In the genomic region with DNA sequence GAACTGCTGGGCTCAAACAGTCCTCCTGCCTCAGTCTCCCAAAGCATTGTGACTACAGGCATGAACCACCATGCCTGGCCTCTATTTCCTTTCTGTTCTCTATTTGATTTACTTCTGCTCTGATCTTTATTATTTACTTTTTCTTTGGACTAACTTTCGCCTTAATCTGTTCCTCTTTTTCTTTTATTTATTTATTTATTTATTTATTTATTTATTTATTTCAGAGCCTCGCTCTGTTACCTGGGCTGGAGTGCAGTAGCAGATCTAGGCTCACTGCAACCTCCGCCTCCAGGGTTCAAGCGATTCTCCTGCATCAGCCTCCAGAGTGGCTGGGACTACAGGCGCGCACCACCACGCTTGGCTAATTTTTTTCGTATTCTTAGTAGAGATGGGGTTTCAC, we compare ENCODE assay signal across 1 cellular context.
A peak's percentile ranks its signal among the peaks of the same experiment; 100 is the strongest.
TF ChIP-seq lines count a peak whose summit lies in the region.

No MANE protein-coding gene starts in this region.

TF ChIP-seq in HEK293, 187 proteins besides CTCF, POLR2A, EP300 and RAD21 (continued from another document):
- TF ChIP-seq, protein P1, sequence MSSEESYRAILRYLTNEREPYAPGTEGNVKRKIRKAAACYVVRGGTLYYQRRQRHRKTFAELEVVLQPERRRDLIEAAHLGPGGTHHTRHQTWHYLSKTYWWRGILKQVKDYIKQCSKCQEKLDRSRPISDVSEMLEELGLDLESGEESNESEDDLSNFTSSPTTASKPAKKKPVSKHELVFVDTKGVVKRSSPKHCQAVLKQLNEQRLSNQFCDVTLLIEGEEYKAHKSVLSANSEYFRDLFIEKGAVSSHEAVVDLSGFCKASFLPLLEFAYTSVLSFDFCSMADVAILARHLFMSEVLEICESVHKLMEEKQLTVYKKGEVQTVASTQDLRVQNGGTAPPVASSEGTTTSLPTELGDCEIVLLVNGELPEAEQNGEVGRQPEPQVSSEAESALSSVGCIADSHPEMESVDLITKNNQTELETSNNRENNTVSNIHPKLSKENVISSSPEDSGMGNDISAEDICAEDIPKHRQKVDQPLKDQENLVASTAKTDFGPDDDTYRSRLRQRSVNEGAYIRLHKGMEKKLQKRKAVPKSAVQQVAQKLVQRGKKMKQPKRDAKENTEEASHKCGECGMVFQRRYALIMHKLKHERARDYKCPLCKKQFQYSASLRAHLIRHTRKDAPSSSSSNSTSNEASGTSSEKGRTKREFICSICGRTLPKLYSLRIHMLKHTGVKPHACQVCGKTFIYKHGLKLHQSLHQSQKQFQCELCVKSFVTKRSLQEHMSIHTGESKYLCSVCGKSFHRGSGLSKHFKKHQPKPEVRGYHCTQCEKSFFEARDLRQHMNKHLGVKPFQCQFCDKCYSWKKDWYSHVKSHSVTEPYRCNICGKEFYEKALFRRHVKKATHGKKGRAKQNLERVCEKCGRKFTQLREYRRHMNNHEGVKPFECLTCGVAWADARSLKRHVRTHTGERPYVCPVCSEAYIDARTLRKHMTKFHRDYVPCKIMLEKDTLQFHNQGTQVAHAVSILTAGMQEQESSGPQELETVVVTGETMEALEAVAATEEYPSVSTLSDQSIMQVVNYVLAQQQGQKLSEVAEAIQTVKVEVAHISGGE (tag by site-specific recombination; conservative IDR thresholded peaks at IDR 0.05; ENCODE audit: low read depth) = peak; percentile 50; the same call in 1 of the 2 replicates
- TF ChIP-seq ZFP41 (tag by site-specific recombination; IDR thresholded peaks at IDR 0.05; ENCODE audit: borderline replicate concordance) (no peak), ZNF654 (tag by site-specific recombination; IDR thresholded peaks at IDR 0.05; ENCODE audit: low read depth) (no peak), ZIC2 (tag by site-specific recombination; IDR thresholded peaks at IDR 0.05) (no peak), INSM2 (tag by site-specific recombination; IDR thresholded peaks at IDR 0.05) (no peak), ZFP69B (tag by site-specific recombination; IDR thresholded peaks at IDR 0.05) (no peak), ZBTB6 (tag by site-specific recombination; IDR thresholded peaks at IDR 0.05) (no peak), ZNF558 (tag by site-specific recombination; IDR thresholded peaks at IDR 0.05) (no peak), PBX3 (CRISPR knock-in tag; IDR thresholded peaks at IDR 0.05) (no peak), ZNF600 (tag by site-specific recombination; IDR thresholded peaks at IDR 0.05) (no peak), SP7 (tag by site-specific recombination; IDR thresholded peaks at IDR 0.05) (no peak), KLF9 (tag by site-specific recombination; IDR thresholded peaks at IDR 0.05; ENCODE audit: low read depth) (no peak), RBAK (tag by site-specific recombination; IDR thresholded peaks at IDR 0.05) (no peak), ZNF140 (tag by site-specific recombination; IDR thresholded peaks at IDR 0.05) (peak; percentile 48; the same call in 1 of the 2 replicates), ZNF843 (tag by site-specific recombination; IDR thresholded peaks at IDR 0.05) (no peak), ZNF561 (tag by site-specific recombination; IDR thresholded peaks at IDR 0.05; ENCODE audit: borderline replicate concordance) (no peak), ZNF394 (tag by site-specific recombination; IDR thresholded peaks at IDR 0.05; ENCODE audit: borderline replicate concordance) (peak; percentile 55; the same call in 1 of the 2 replicates), ZNF830 (tag by site-specific recombination; IDR thresholded peaks at IDR 0.05; ENCODE audit: low read depth) (no peak), ZNF596 (tag by site-specific recombination; IDR thresholded peaks at IDR 0.05) (no peak), ZNF610 (tag by site-specific recombination; IDR thresholded peaks at IDR 0.05; ENCODE audit: borderline replicate concordance) (no peak), ZNF623 (tag by site-specific recombination; IDR thresholded peaks at IDR 0.05) (peak; percentile 21; the same call in 1 of the 2 replicates), ZNF350 (tag by site-specific recombination; IDR thresholded peaks at IDR 0.05) (no peak)
- TF ChIP-seq, protein P2, sequence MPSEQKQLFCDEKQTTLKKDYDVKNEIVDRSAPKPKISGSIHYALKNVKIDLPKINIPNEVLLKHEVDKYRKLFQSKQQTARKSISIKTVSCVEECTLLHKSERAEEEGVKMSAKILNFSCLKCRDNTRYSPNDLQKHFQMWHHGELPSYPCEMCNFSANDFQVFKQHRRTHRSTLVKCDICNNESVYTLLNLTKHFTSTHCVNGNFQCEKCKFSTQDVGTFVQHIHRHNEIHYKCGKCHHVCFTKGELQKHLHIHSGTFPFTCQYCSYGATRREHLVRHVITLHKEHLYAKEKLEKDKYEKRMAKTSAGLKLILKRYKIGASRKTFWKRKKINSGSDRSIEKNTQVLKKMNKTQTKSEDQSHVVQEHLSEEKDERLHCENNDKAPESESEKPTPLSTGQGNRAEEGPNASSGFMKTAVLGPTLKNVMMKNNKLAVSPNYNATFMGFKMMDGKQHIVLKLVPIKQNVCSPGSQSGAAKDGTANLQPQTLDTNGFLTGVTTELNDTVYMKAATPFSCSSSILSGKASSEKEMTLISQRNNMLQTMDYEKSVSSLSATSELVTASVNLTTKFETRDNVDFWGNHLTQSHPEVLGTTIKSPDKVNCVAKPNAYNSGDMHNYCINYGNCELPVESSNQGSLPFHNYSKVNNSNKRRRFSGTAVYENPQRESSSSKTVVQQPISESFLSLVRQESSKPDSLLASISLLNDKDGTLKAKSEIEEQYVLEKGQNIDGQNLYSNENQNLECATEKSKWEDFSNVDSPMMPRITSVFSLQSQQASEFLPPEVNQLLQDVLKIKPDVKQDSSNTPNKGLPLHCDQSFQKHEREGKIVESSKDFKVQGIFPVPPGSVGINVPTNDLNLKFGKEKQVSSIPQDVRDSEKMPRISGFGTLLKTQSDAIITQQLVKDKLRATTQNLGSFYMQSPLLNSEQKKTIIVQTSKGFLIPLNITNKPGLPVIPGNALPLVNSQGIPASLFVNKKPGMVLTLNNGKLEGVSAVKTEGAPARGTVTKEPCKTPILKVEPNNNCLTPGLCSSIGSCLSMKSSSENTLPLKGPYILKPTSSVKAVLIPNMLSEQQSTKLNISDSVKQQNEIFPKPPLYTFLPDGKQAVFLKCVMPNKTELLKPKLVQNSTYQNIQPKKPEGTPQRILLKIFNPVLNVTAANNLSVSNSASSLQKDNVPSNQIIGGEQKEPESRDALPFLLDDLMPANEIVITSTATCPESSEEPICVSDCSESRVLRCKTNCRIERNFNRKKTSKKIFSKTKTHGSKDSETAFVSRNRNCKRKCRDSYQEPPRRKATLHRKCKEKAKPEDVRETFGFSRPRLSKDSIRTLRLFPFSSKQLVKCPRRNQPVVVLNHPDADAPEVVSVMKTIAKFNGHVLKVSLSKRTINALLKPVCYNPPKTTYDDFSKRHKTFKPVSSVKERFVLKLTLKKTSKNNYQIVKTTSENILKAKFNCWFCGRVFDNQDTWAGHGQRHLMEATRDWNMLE (tag by site-specific recombination; conservative IDR thresholded peaks at IDR 0.05; ENCODE audit: low read depth) = peak; percentile 57; the same call in 1 of the 2 replicates
- TF ChIP-seq, protein P3, sequence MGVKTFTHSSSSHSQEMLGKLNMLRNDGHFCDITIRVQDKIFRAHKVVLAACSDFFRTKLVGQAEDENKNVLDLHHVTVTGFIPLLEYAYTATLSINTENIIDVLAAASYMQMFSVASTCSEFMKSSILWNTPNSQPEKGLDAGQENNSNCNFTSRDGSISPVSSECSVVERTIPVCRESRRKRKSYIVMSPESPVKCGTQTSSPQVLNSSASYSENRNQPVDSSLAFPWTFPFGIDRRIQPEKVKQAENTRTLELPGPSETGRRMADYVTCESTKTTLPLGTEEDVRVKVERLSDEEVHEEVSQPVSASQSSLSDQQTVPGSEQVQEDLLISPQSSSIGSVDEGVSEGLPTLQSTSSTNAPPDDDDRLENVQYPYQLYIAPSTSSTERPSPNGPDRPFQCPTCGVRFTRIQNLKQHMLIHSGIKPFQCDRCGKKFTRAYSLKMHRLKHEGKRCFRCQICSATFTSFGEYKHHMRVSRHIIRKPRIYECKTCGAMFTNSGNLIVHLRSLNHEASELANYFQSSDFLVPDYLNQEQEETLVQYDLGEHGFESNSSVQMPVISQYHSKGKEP (tag by site-specific recombination; IDR thresholded peaks at IDR 0.05) = no peak
